Comparison of ENCODE assay signal across 23 cellular contexts in genomic region chr15:66099950-66100671, GRCh38.
DNase-seq lines count a peak whose midpoint lies in the region; ATAC-seq lines count a peak whose summit lies in the region.
"Had no signal": no experiment of that assay in that cellular context is flagged by ENCODE, and none has a peak within 500 bp of the region (broad histone marks: within the 10 kb centered on the region; RNA-seq: fewer than 3 reads in every experiment).

No MANE protein-coding gene starts in this region.

- no peaks in the 10 kb centered on the region for H3K79me1 ChIP-seq in mesendoderm (ENCODE audit: low read length)

- no peak overlapping the region for H3K23ac ChIP-seq in mesendoderm (ENCODE audit: low read length)

- no peaks in the 10 kb centered on the region for H3K79me2 ChIP-seq in mesendoderm (ENCODE audit: control insufficient read depth, insufficient read depth, low read length)

- H2AK5ac ChIP-seq in mesendoderm (ENCODE audit: low read length) = no peak overlapping the region

- no peak overlapping the region for H3K4me2 ChIP-seq in mesendoderm (ENCODE audit: low read length)
- H3K4me2 ChIP-seq: BLaER1 treated with 17β-estradiol and CSF1 and Interleukin-3, amounts not matched to agents 10 nM and 100 nM; SK-N-SH had no signal

- H3K18ac ChIP-seq in mesendoderm (ENCODE audit: low read length) = no peak overlapping the region

- no peak overlapping the region for H2BK120ac ChIP-seq in mesendoderm (ENCODE audit: low read depth, low read length)

- H3K4me1 Mint-ChIP-seq in naive thymus-derived CD8-positive, alpha-beta T cell = no peaks in the 10 kb centered on the region
- H3K4me1 Mint-ChIP-seq in activated CD8-positive, alpha-beta T cell treated with anti-CD3 and anti-CD28 coated beads, Interleukin-2, amount 10 ng/mL, durations not matched to agents 7 days and 5 days (ENCODE audit: low read depth) = no peaks in the 10 kb centered on the region

- DNase-seq in left cardiac atrium (no peak), right cardiac atrium (no peak), mesendoderm (no peak), renal cortical epithelial cell (ENCODE audit: low read depth) (peak; percentile 76), HUDEP-2 (lab: John Stamatoyannopoulos, UW; ENCODE audit: unreplicated experiment in 76 of 76) (no peak)
- no peak for DNase-seq in naive thymus-derived CD8-positive, alpha-beta T cell
- no peak for DNase-seq in activated CD8-positive, alpha-beta T cell treated with anti-CD3 and anti-CD28 coated beads, Interleukin-2, amount 10 ng/mL, durations not matched to agents 7 days and 5 days
- DNase-seq: 8988T; CD4-positive, alpha-beta memory T cell; DND-41; HCEC 1CT; KG1; NCI-H1092 treated with DMSO at 0.1 percent for 48 hours; NCI-H1436 treated with DMSO at 0.1 percent for 48 hours; NCI-H1930; NCI-H2171; NCI-H345; NCI-H526; SHP77 treated with DMSO at 0.1 percent for 48 hours; SK-N-SH had no signal

- peak overlapping the region; percentile 14 for H2BK5ac ChIP-seq in mesendoderm (ENCODE audit: low read length)

- no peak overlapping the region for H3K4me3 ChIP-seq in right cardiac atrium (ENCODE audit: low read length)
- no peak overlapping the region for H3K4me3 ChIP-seq in mesendoderm (ENCODE audit: low read length)
- H3K4me3 ChIP-seq: BLaER1 treated with 17β-estradiol and CSF1 and Interleukin-3, amounts not matched to agents 10 nM and 100 nM had no signal

- H3K9ac ChIP-seq in mesendoderm (ENCODE audit: low read length) = no peak overlapping the region
- H3K9ac ChIP-seq: BLaER1 treated with 17β-estradiol and CSF1 and Interleukin-3, amounts not matched to agents 10 nM and 100 nM; SK-N-SH had no signal

- CTCF ChIA-PET in activated CD8-positive, alpha-beta T cell treated with anti-CD3 and anti-CD28 coated beads, Interleukin-2, amount 10 ng/mL, durations not matched to agents 7 days and 5 days (lab: Charles Lee) = no interaction called here

- intact Hi-C loops in left cardiac atrium (cut with DNase I) (no loop called here), right cardiac atrium (cut with DNase I) (no loop called here)

- H3K56ac ChIP-seq in mesendoderm (ENCODE audit: low read length) = peak overlapping the region; percentile 49

- H3K36me3 ChIP-seq in mesendoderm (ENCODE audit: control insufficient read depth, insufficient read depth, low read length) = no peaks in the 10 kb centered on the region
- H3K36me3 ChIP-seq: BLaER1 treated with 17β-estradiol and CSF1 and Interleukin-3, amounts not matched to agents 10 nM and 100 nM had no signal

- H3K36me3 Mint-ChIP-seq in naive thymus-derived CD8-positive, alpha-beta T cell = no peaks in the 10 kb centered on the region
- H3K36me3 Mint-ChIP-seq in activated CD8-positive, alpha-beta T cell treated with anti-CD3 and anti-CD28 coated beads, Interleukin-2, amount 10 ng/mL, durations not matched to agents 7 days and 5 days (ENCODE audit: low read depth) = no peaks in the 10 kb centered on the region
- H3K36me3 Mint-ChIP-seq: CD4-positive, alpha-beta memory T cell had no signal

- H4K5ac ChIP-seq in mesendoderm (ENCODE audit: low read length) = no peak overlapping the region

- H2BK15ac ChIP-seq in mesendoderm (replicated peaks; ENCODE audit: low read depth) = no peak overlapping the region

- no peaks in the 10 kb centered on the region for H3K9me3 Mint-ChIP-seq in naive thymus-derived CD8-positive, alpha-beta T cell
- H3K9me3 Mint-ChIP-seq in activated CD8-positive, alpha-beta T cell treated with anti-CD3 and anti-CD28 coated beads, Interleukin-2, amount 10 ng/mL, durations not matched to agents 7 days and 5 days (ENCODE audit: insufficient read depth) = no peaks in the 10 kb centered on the region
- H3K9me3 Mint-ChIP-seq: CD4-positive, alpha-beta memory T cell had no signal

- no peak overlapping the region for H3K4me3 Mint-ChIP-seq in naive thymus-derived CD8-positive, alpha-beta T cell
- H3K4me3 Mint-ChIP-seq in activated CD8-positive, alpha-beta T cell treated with anti-CD3 and anti-CD28 coated beads, Interleukin-2, amount 10 ng/mL, durations not matched to agents 7 days and 5 days = no peak overlapping the region
- H3K4me3 Mint-ChIP-seq: CD4-positive, alpha-beta memory T cell had no signal

- WGBS in right cardiac atrium = 71% methylated on average over 15 of the region's 15 CpGs
- no CpG with 5 or more reads among the region's 15 CpGs for WGBS in mesendoderm (ENCODE audit: extremely low coverage, insufficient coverage, low lambda C conversion rate)

- H4K8ac ChIP-seq in mesendoderm (ENCODE audit: low read depth, low read length) = no peak overlapping the region

- no peak overlapping the region for H3K4ac ChIP-seq in mesendoderm (ENCODE audit: low read depth, low read length)

- no peaks in the 10 kb centered on the region for H3K9me3 ChIP-seq in right cardiac atrium (ENCODE audit: control insufficient read depth, low read length)
- H3K9me3 ChIP-seq: BLaER1 treated with 17β-estradiol and CSF1 and Interleukin-3, amounts not matched to agents 10 nM and 100 nM; Caco-2; SK-N-SH had no signal

- ATAC-seq in left cardiac atrium (peak; percentile 12 to 60), right cardiac atrium (no peak)
- no peak for ATAC-seq in naive thymus-derived CD8-positive, alpha-beta T cell
- no peak for ATAC-seq in activated CD8-positive, alpha-beta T cell treated with anti-CD3 and anti-CD28 coated beads, Interleukin-2, amount 10 ng/mL, durations not matched to agents 7 days and 5 days

- POLR2A ChIA-PET in naive thymus-derived CD8-positive, alpha-beta T cell (lab: Charles Lee) = no interaction called here
- POLR2A ChIA-PET in activated CD8-positive, alpha-beta T cell treated with anti-CD3 and anti-CD28 coated beads, Interleukin-2, amount 10 ng/mL, durations not matched to agents 7 days and 5 days (lab: Charles Lee) = no interaction called here

- H3K27ac ChIP-seq in right cardiac atrium (ENCODE audit: low read length) = no peak overlapping the region
- H3K27ac ChIP-seq in mesendoderm (ENCODE audit: low read depth, low read length) = no peak overlapping the region
- H3K27ac ChIP-seq: BLaER1 treated with 17β-estradiol and CSF1 and Interleukin-3, amounts not matched to agents 10 nM and 100 nM; HL-60 had no signal

- H3K27me3 ChIP-seq in right cardiac atrium (ENCODE audit: control insufficient read depth, insufficient read depth) (no peaks in the 10 kb centered on the region), mesendoderm (ENCODE audit: insufficient read depth, low read length, poor library complexity) (no peaks in the 10 kb centered on the region)
- H3K27me3 ChIP-seq: BLaER1 treated with 17β-estradiol and CSF1 and Interleukin-3, amounts not matched to agents 10 nM and 100 nM had no signal

- H3K4me1 ChIP-seq in right cardiac atrium (ENCODE audit: control insufficient read depth, insufficient read depth, low read length) (peaks cover 5% of the 10 kb centered on the region), mesendoderm (ENCODE audit: control insufficient read depth, low read depth, low read length) (peaks cover 2% of the 10 kb centered on the region)
- H3K4me1 ChIP-seq: Caco-2 had no signal

- H3K27me3 Mint-ChIP-seq in naive thymus-derived CD8-positive, alpha-beta T cell = peaks cover 0 to 22% (median 6%) of the 10 kb centered on the region in 5 donors
- peaks cover 6% of the 10 kb centered on the region for H3K27me3 Mint-ChIP-seq in activated CD8-positive, alpha-beta T cell treated with anti-CD3 and anti-CD28 coated beads, Interleukin-2, amount 10 ng/mL, durations not matched to agents 7 days and 5 days (ENCODE audit: low read depth)

- H3K27ac Mint-ChIP-seq in naive thymus-derived CD8-positive, alpha-beta T cell = no peak overlapping the region
- H3K27ac Mint-ChIP-seq in activated CD8-positive, alpha-beta T cell treated with anti-CD3 and anti-CD28 coated beads, Interleukin-2, amount 10 ng/mL, durations not matched to agents 7 days and 5 days = no peak overlapping the region
- H3K27ac Mint-ChIP-seq: CD4-positive, alpha-beta memory T cell had no signal

Comparison
In these comparisons a context has a peak if more than half of its experiments do, and no peak if none do; other contexts are left out.
1. ATAC-seq: peak in left cardiac atrium (2 of 2); none in right cardiac atrium (0 of 2), naive thymus-derived CD8-positive, alpha-beta T cell (0 of 2) and activated CD8-positive, alpha-beta T cell treated with anti-CD3 and anti-CD28 coated beads, Interleukin-2, amount 10 ng/mL, durations not matched to agents 7 days and 5 days (single experiment).